Comparison of ENCODE assay signal across 1 cellular context in genomic region chr1:201266774-201267173, GRCh38.
A peak's percentile ranks its signal among the peaks of the same experiment; 100 is the strongest.
TF ChIP-seq lines count a peak whose summit lies in the region.

No MANE protein-coding gene starts in this region.

TF ChIP-seq in SK-N-SH, 30 proteins besides CTCF, POLR2A, EP300 and RAD21 (continued from another document):
- TF ChIP-seq, protein P1, sequence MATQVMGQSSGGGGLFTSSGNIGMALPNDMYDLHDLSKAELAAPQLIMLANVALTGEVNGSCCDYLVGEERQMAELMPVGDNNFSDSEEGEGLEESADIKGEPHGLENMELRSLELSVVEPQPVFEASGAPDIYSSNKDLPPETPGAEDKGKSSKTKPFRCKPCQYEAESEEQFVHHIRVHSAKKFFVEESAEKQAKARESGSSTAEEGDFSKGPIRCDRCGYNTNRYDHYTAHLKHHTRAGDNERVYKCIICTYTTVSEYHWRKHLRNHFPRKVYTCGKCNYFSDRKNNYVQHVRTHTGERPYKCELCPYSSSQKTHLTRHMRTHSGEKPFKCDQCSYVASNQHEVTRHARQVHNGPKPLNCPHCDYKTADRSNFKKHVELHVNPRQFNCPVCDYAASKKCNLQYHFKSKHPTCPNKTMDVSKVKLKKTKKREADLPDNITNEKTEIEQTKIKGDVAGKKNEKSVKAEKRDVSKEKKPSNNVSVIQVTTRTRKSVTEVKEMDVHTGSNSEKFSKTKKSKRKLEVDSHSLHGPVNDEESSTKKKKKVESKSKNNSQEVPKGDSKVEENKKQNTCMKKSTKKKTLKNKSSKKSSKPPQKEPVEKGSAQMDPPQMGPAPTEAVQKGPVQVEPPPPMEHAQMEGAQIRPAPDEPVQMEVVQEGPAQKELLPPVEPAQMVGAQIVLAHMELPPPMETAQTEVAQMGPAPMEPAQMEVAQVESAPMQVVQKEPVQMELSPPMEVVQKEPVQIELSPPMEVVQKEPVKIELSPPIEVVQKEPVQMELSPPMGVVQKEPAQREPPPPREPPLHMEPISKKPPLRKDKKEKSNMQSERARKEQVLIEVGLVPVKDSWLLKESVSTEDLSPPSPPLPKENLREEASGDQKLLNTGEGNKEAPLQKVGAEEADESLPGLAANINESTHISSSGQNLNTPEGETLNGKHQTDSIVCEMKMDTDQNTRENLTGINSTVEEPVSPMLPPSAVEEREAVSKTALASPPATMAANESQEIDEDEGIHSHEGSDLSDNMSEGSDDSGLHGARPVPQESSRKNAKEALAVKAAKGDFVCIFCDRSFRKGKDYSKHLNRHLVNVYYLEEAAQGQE (IDR thresholded peaks at IDR 0.05; ENCODE audit: low read depth, low read length) = no peak
- TF ChIP-seq RFX5 (IDR thresholded peaks at IDR 0.05; ENCODE audit: low read length) (no peak), ELF1 (IDR thresholded peaks at IDR 0.05) (no peak), NRF1 (IDR thresholded peaks at IDR 0.05; ENCODE audit: low read depth, low read length) (no peak), MXI1 (IDR thresholded peaks at IDR 0.05; ENCODE audit: low read depth, low read length) (peak; percentile 28; the same call in 1 of the 2 replicates), TCF12 (IDR thresholded peaks at IDR 0.05) (peak; percentile 81), SIN3A (IDR thresholded peaks at IDR 0.05; ENCODE audit: borderline replicate concordance, low read depth, low read length) (no peak), TAF1 (IDR thresholded peaks at IDR 0.05; ENCODE audit: borderline replicate concordance, low read depth, low read length) (no peak), YY1 (IDR thresholded peaks at IDR 0.05; ENCODE audit: low read depth) (no peak), JUND (IDR thresholded peaks at IDR 0.05) (peak; percentile 50; the same call in 1 of the 2 replicates)
- TF ChIP-seq, protein P2, sequence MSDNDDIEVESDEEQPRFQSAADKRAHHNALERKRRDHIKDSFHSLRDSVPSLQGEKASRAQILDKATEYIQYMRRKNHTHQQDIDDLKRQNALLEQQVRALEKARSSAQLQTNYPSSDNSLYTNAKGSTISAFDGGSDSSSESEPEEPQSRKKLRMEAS (IDR thresholded peaks at IDR 0.05; ENCODE audit: low read depth) = peak; percentile 66
